17 cellular contexts compared by ENCODE assay signal in genomic region chr9:15755660-15756059, GRCh38.
DNase-seq lines count a peak whose midpoint lies in the region; ATAC-seq lines count a peak whose summit lies in the region.
"Had no signal": no experiment of that assay in that cellular context is flagged by ENCODE, and none has a peak within 500 bp of the region (broad histone marks: within the 10 kb centered on the region; RNA-seq: fewer than 3 reads in every experiment).

No MANE protein-coding gene starts in this region.

- ATAC-seq in GM21529 (IDR thresholded peaks at IDR 0.05; ENCODE audit: unreplicated experiment) (no peak), HG03565 (IDR thresholded peaks at IDR 0.05; ENCODE audit: unreplicated experiment) (no peak)

- H3K27ac ChIP-seq in mesenchymal stem cell (ENCODE audit: low read length, poor library complexity, severe bottlenecking): no peak overlapping the region
- H3K27ac ChIP-seq: C4-2B, KMS-11 had no signal

- H3K4me1 ChIP-seq in adipocyte (ENCODE audit: control insufficient read depth, insufficient read depth, low read length) (no peaks in the 10 kb centered on the region), mesenchymal stem cell (ENCODE audit: control insufficient read depth, insufficient read depth, low read depth, low read length) (no peaks in the 10 kb centered on the region)
- H3K4me1 ChIP-seq: Caco-2 had no signal

- DNase-seq in HCEC 1CT (peak; percentile 23), adipocyte (ENCODE audit: low read depth) (peak; percentile 60), fibroblast of peridontal ligament (ENCODE audit: extremely low read depth) (peak; percentile 79), mesenchymal stem cell (peak; percentile 58), GM03348 (ENCODE audit: low spot score) (no peak), activated T-cell treated with anti-CD3 and anti-CD28 coated beads for 4 hours (no peak)
- DNase-seq: Caco-2; CD4-positive, alpha-beta T cell; DMS153; DMS79; GDM1; GOT3; H9 had no signal

- no peak overlapping the region for H2AK5ac ChIP-seq in mesenchymal stem cell (ENCODE audit: low read length, severe bottlenecking)

- no peak overlapping the region for H2AFZ ChIP-seq in mesenchymal stem cell (ENCODE audit: low read depth, low read length)

- no peak overlapping the region for H2BK5ac ChIP-seq in mesenchymal stem cell (ENCODE audit: low read depth, low read length, poor library complexity, severe bottlenecking)

- H3K4ac ChIP-seq in mesenchymal stem cell (ENCODE audit: low read depth in 1 of 2, low read length in 2 of 2): no peak overlapping the region

- H3K4me3 ChIP-seq in adipocyte (ENCODE audit: low read length) (no peak overlapping the region), mesenchymal stem cell (ENCODE audit: insufficient read depth in 1 of 2, low read depth in 1 of 2, low read length in 2 of 2) (no peak overlapping the region)

- H4K8ac ChIP-seq in mesenchymal stem cell (ENCODE audit: low read length): no peak overlapping the region

- H3K18ac ChIP-seq in mesenchymal stem cell (ENCODE audit: low read depth in 1 of 2, low read length in 2 of 2): no peak overlapping the region

- H3K36me3 ChIP-seq in adipocyte (ENCODE audit: control insufficient read depth, insufficient read depth, low read length, severe bottlenecking) (no peaks in the 10 kb centered on the region), mesenchymal stem cell (ENCODE audit: control insufficient read depth in 1 of 2, insufficient read depth in 2 of 2, low read depth in 1 of 2, low read length in 2 of 2) (no peaks in the 10 kb centered on the region)

- H3K79me1 ChIP-seq in mesenchymal stem cell (replicated peaks; ENCODE audit: low read length, poor library complexity, severe bottlenecking): no peaks in the 10 kb centered on the region

- H2BK12ac ChIP-seq in mesenchymal stem cell (ENCODE audit: low read length in 2 of 2): no peak overlapping the region

- no peak overlapping the region for H3K23ac ChIP-seq in mesenchymal stem cell (ENCODE audit: low read length in 2 of 2)

- no peaks in the 10 kb centered on the region for H3K27me3 ChIP-seq in adipocyte (replicated peaks; ENCODE audit: control insufficient read depth, insufficient read depth, low read length)
- no peaks in the 10 kb centered on the region for H3K27me3 ChIP-seq in mesenchymal stem cell (ENCODE audit: control insufficient read depth in 1 of 2, insufficient read depth in 1 of 2, low read length in 2 of 2)

- no peak overlapping the region for H2BK120ac ChIP-seq in mesenchymal stem cell (ENCODE audit: low read depth, low read length)

- H2BK15ac ChIP-seq in mesenchymal stem cell (ENCODE audit: low read depth, poor library complexity, severe bottlenecking): no peak overlapping the region

- H3K14ac ChIP-seq in mesenchymal stem cell (ENCODE audit: low read length in 2 of 2): no peak overlapping the region

- H4K91ac ChIP-seq in mesenchymal stem cell (ENCODE audit: low read length): no peak overlapping the region

- H3K4me2 ChIP-seq in mesenchymal stem cell (ENCODE audit: low read length, poor library complexity, severe bottlenecking): no peak overlapping the region
- H3K4me2 ChIP-seq: KMS-11 had no signal

- H3K9me3 ChIP-seq in adipocyte (ENCODE audit: control insufficient read depth, low read length): no peaks in the 10 kb centered on the region
- no peaks in the 10 kb centered on the region for H3K9me3 ChIP-seq in mesenchymal stem cell (ENCODE audit: control insufficient read depth, low read length)
- H3K9me3 ChIP-seq: Caco-2 had no signal

- H3K9ac ChIP-seq in adipocyte (ENCODE audit: low read length) (no peak overlapping the region), mesenchymal stem cell (ENCODE audit: low read length) (no peak overlapping the region)
- H3K9ac ChIP-seq: KMS-11 had no signal

Comparison
In these comparisons a context has a peak if more than half of its experiments do, and no peak if none do; other contexts are left out.
1. DNase-seq: peak in HCEC 1CT (single experiment), adipocyte (single experiment), fibroblast of peridontal ligament (single experiment) and mesenchymal stem cell (single experiment); none in GM03348 (single experiment) and activated T-cell treated with anti-CD3 and anti-CD28 coated beads for 4 hours (single experiment).